In the genomic region with DNA sequence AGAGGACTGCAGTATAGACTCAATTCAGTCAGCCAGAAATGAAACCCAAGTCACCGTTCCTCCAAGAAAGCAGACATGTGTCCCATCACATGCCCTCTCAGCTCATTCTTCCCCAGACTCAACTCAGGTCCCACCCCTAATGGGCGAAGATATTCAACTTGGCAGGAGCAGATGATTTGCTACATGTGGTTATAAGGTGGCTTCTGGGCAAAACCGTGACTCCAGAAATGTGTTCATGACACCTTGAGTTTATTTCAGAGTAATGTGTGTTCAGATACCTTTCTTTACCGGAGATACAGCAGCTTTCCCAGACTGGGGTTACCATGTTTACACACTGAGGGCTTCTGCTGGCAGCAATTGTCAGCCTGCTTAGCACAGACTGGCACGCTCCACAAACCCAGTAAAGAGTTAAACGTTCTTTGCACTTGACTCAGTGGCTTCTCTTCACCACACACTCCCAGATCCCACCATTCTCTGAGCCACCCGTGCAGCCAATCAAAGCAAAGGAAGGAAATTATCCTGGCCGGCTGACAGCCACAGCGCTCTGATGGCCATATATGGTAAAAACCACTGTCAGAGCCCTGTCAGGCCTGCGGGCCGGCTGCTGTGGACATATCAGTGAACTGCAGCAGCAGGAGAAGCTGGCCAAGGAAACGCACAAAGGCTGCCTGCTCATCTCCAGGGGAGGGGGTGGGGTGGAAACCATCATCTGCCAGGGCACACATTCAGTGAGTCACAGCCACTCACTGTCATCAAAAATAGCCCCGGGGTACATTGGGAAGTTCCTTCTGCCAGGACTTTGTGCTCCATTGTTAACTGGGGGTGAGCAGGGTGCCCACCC, we compare ENCODE assay signal across 1 cellular context.
TF ChIP-seq lines count a peak whose summit lies in the region.

No MANE protein-coding gene starts in this region.

TF ChIP-seq in A549, 52 proteins besides CTCF, POLR2A, EP300 and RAD21 (continued from another document):
- TF ChIP-seq, protein P1, sequence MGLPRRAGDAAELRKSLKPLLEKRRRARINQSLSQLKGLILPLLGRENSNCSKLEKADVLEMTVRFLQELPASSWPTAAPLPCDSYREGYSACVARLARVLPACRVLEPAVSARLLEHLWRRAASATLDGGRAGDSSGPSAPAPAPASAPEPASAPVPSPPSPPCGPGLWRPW (IDR thresholded peaks at IDR 0.05), result no peak
- TF ChIP-seq FOSB (CRISPR knock-in tag; IDR thresholded peaks at IDR 0.05), result no peak
- no peak for TF ChIP-seq CHD4 (IDR thresholded peaks at IDR 0.05; ENCODE audit: borderline replicate concordance)
- TF ChIP-seq CBX8 (IDR thresholded peaks at IDR 0.05), result no peak
- no peak for TF ChIP-seq EHMT2 (IDR thresholded peaks at IDR 0.05; ENCODE audit: low read depth)
- no peak for TF ChIP-seq RFX5 (IDR thresholded peaks at IDR 0.05)
- TF ChIP-seq ZC3H11A (IDR thresholded peaks at IDR 0.05), result no peak
- no peak for TF ChIP-seq BHLHE40 (IDR thresholded peaks at IDR 0.05; ENCODE audit: low read depth, low read length)
- no peak for TF ChIP-seq NR3C1 (IDR thresholded peaks at IDR 0.05)
- TF ChIP-seq TP53 (CRISPR knock-in tag; IDR thresholded peaks at IDR 0.05), result 0 out of 2 replicates have a peak, but pooled peaks have one; percentile 11
- TF ChIP-seq CEBPB (IDR thresholded peaks at IDR 0.05), result peak in 1 of 2 experiments; percentile 56; a peak in 2 of 4 replicates
- TF ChIP-seq, protein P2, sequence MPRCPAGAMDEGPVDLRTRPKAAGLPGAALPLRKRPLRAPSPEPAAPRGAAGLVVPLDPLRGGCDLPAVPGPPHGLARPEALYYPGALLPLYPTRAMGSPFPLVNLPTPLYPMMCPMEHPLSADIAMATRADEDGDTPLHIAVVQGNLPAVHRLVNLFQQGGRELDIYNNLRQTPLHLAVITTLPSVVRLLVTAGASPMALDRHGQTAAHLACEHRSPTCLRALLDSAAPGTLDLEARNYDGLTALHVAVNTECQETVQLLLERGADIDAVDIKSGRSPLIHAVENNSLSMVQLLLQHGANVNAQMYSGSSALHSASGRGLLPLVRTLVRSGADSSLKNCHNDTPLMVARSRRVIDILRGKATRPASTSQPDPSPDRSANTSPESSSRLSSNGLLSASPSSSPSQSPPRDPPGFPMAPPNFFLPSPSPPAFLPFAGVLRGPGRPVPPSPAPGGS (IDR thresholded peaks at IDR 0.05), result 0 out of 3 replicates have a peak, but pooled peaks have one; percentile 45
- TF ChIP-seq SREBF2 (IDR thresholded peaks at IDR 0.05), result no peak
- TF ChIP-seq, protein P3, sequence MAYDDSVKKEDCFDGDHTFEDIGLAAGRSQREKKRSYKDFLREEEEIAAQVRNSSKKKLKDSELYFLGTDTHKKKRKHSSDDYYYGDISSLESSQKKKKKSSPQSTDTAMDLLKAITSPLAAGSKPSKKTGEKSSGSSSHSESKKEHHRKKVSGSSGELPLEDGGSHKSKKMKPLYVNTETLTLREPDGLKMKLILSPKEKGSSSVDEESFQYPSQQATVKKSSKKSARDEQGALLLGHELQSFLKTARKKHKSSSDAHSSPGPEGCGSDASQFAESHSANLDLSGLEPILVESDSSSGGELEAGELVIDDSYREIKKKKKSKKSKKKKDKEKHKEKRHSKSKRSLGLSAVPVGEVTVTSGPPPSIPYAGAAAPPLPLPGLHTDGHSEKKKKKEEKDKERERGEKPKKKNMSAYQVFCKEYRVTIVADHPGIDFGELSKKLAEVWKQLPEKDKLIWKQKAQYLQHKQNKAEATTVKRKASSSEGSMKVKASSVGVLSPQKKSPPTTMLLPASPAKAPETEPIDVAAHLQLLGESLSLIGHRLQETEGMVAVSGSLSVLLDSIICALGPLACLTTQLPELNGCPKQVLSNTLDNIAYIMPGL (CRISPR knock-in tag; IDR thresholded peaks at IDR 0.05; ENCODE audit: borderline replicate concordance), result no peak
- TF ChIP-seq FOSL2 (IDR thresholded peaks at IDR 0.05), result peak; percentile 57
- TF ChIP-seq FOSL2 (CRISPR knock-in tag; IDR thresholded peaks at IDR 0.05), result peak; percentile 94
- TF ChIP-seq POLR2AphosphoS2 (conservative IDR thresholded peaks at IDR 0.05; ENCODE audit: low read length), result no peak; the same call in 1 of the 2 replicates
- peak; percentile 86; the same call in 1 of the 2 replicates for TF ChIP-seq EHF (CRISPR knock-in tag; IDR thresholded peaks at IDR 0.05)
- TF ChIP-seq, protein P4, sequence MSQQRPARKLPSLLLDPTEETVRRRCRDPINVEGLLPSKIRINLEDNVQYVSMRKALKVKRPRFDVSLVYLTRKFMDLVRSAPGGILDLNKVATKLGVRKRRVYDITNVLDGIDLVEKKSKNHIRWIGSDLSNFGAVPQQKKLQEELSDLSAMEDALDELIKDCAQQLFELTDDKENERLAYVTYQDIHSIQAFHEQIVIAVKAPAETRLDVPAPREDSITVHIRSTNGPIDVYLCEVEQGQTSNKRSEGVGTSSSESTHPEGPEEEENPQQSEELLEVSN (IDR thresholded peaks at IDR 0.05; ENCODE audit: borderline replicate concordance, low read depth), result peak; percentile 60
- TF ChIP-seq HOXA7 (CRISPR knock-in tag; IDR thresholded peaks at IDR 0.05), result no peak
- TF ChIP-seq RNF2 (IDR thresholded peaks at IDR 0.05; ENCODE audit: borderline replicate concordance, low read depth), result no peak
- TF ChIP-seq TFCP2L1 (CRISPR knock-in tag; IDR thresholded peaks at IDR 0.05), result no peak
- TF ChIP-seq HOXB5 (CRISPR knock-in tag; IDR thresholded peaks at IDR 0.05), result peak; percentile 47; the same call in 1 of the 2 replicates
- TF ChIP-seq, protein P5, sequence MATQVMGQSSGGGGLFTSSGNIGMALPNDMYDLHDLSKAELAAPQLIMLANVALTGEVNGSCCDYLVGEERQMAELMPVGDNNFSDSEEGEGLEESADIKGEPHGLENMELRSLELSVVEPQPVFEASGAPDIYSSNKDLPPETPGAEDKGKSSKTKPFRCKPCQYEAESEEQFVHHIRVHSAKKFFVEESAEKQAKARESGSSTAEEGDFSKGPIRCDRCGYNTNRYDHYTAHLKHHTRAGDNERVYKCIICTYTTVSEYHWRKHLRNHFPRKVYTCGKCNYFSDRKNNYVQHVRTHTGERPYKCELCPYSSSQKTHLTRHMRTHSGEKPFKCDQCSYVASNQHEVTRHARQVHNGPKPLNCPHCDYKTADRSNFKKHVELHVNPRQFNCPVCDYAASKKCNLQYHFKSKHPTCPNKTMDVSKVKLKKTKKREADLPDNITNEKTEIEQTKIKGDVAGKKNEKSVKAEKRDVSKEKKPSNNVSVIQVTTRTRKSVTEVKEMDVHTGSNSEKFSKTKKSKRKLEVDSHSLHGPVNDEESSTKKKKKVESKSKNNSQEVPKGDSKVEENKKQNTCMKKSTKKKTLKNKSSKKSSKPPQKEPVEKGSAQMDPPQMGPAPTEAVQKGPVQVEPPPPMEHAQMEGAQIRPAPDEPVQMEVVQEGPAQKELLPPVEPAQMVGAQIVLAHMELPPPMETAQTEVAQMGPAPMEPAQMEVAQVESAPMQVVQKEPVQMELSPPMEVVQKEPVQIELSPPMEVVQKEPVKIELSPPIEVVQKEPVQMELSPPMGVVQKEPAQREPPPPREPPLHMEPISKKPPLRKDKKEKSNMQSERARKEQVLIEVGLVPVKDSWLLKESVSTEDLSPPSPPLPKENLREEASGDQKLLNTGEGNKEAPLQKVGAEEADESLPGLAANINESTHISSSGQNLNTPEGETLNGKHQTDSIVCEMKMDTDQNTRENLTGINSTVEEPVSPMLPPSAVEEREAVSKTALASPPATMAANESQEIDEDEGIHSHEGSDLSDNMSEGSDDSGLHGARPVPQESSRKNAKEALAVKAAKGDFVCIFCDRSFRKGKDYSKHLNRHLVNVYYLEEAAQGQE (IDR thresholded peaks at IDR 0.05), result no peak
- TF ChIP-seq GATA3 (IDR thresholded peaks at IDR 0.05; ENCODE audit: borderline replicate concordance), result peak; percentile 75; the same call in 1 of the 2 replicates
- no peak for TF ChIP-seq HDAC2 (IDR thresholded peaks at IDR 0.05)
- TF ChIP-seq NFE2L2 (conservative IDR thresholded peaks at IDR 0.05; ENCODE audit: low read length), result no peak
- TF ChIP-seq RCOR1 (IDR thresholded peaks at IDR 0.05; ENCODE audit: low read depth, low read length), result no peak
- TF ChIP-seq, protein P6, sequence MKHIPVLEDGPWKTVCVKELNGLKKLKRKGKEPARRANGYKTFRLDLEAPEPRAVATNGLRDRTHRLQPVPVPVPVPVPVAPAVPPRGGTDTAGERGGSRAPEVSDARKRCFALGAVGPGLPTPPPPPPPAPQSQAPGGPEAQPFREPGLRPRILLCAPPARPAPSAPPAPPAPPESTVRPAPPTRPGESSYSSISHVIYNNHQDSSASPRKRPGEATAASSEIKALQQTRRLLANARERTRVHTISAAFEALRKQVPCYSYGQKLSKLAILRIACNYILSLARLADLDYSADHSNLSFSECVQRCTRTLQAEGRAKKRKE (CRISPR knock-in tag; IDR thresholded peaks at IDR 0.05; ENCODE audit: low read depth), result no peak
- peak; percentile 46 for TF ChIP-seq CHD2 (IDR thresholded peaks at IDR 0.05; ENCODE audit: low read length, partially characterized antibody)
- peak; percentile 69; the same call in 1 of the 2 replicates for TF ChIP-seq FOXS1 (CRISPR knock-in tag; IDR thresholded peaks at IDR 0.05)
- TF ChIP-seq, protein P7, sequence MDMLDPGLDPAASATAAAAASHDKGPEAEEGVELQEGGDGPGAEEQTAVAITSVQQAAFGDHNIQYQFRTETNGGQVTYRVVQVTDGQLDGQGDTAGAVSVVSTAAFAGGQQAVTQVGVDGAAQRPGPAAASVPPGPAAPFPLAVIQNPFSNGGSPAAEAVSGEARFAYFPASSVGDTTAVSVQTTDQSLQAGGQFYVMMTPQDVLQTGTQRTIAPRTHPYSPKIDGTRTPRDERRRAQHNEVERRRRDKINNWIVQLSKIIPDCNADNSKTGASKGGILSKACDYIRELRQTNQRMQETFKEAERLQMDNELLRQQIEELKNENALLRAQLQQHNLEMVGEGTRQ (IDR thresholded peaks at IDR 0.05), result no peak; the same call in 1 of the 2 replicates
